ENCODE assay signal across 8 cellular contexts in genomic region chr1:146051853-146052676, GRCh38. TPM values are rescaled to one million over a fixed set of nuclear protein-coding genes. Genes with fewer than 3 reads are reported as not detected.
DNase-seq lines count a peak whose midpoint lies in the region; ATAC-seq and TF ChIP-seq lines count a peak whose summit lies in the region.
"Not testable (repeated sequence)": the region's sequence is repeated elsewhere in the genome, so short reads cannot be mapped to it uniquely, and the experiment has no call there.

No MANE protein-coding gene starts in this region.

- H3K27ac ChIP-seq in mammary epithelial cell (ENCODE audit: insufficient read depth, low read depth, low read length), result peak overlapping the region; percentile 61

- ATAC-seq in GM18858 (IDR thresholded peaks at IDR 0.05; ENCODE audit: unreplicated experiment) (peak; percentile 80), HG03135 (IDR thresholded peaks at IDR 0.05; ENCODE audit: unreplicated experiment) (peak; percentile 58), activated B cell treated with CpG ODN at 0.5 μM for 24 hours (ENCODE audit: low read depth) (peak; percentile 86)

- H3K4me2 ChIP-seq in mammary epithelial cell (ENCODE audit: insufficient read depth, low read depth, low read length) (peak overlapping the region; percentile 42), skeletal muscle satellite cell (ENCODE audit: low read length) (peak overlapping the region; percentile 74)

- H3K4me3 ChIP-seq in mammary epithelial cell (replicated peaks in 1 of 3; ENCODE audit: insufficient read depth in 1 of 3, low read depth in 2 of 3, low read length in 3 of 3), result peak overlapping the region; percentile 22 to 40 (median 38)
- peak overlapping the region; percentile 66 for H3K4me3 ChIP-seq in skeletal muscle satellite cell (ENCODE audit: low read length)

- DNase-seq in A172 (ENCODE audit: low spot score), result peak; percentile 99
- peak; percentile 93 for DNase-seq in NCI-H2227 (lab: John Stamatoyannopoulos, UW; ENCODE audit: unreplicated experiment)
- DNase-seq in activated B cell treated with CpG ODN at 0.5 μM for 24 hours, result peak; percentile 72
- DNase-seq in mammary epithelial cell, result peak; percentile 99
- peak; percentile 81 for DNase-seq in iPS-NIHi11 (ENCODE audit: low spot score)

- H4K20me1 ChIP-seq in mammary epithelial cell (ENCODE audit: insufficient read depth, low read length), result not testable (repeated sequence)

- not testable (repeated sequence) for H3K9me3 ChIP-seq in mammary epithelial cell (replicated peaks; ENCODE audit: insufficient read depth, low read length); skeletal muscle satellite cell (replicated peaks; ENCODE audit: low read length)

- TSS peak; percentile 97 for BruUV-seq in mammary epithelial cell (replicated peaks; lab: Mats Ljungman, UMichigan)

- 3% methylated on average over 23 of the region's 47 CpGs for WGBS in mammary epithelial cell (ENCODE audit: low coverage, missing lambda C conversion rate)

- intact Hi-C loops in activated B cell treated with CpG ODN at 0.5 μM for 24 hours (cut with micrococcal nuclease), result loop anchor here (1.0 kb wide), 1 partner anchor 14 kb away; no protein-coding TSS in a partner anchor
- intact Hi-C loops in mammary epithelial cell (cut with micrococcal nuclease), result loop anchor here (1.0 kb wide), 1 partner anchor 14 kb away; no protein-coding TSS in a partner anchor

- not testable (repeated sequence) for H3K27me3 Mint-ChIP-seq in activated B cell treated with CpG ODN at 0.5 μM for 24 hours

- H3K27me3 ChIP-seq in mammary epithelial cell (ENCODE audit: insufficient read depth, low read length); skeletal muscle satellite cell (ENCODE audit: control insufficient read depth, insufficient read depth, low read length): not testable (repeated sequence)

- H3K4me3 Mint-ChIP-seq in activated B cell treated with CpG ODN at 0.5 μM for 24 hours, result peak overlapping the region; percentile 89

- dilution Hi-C loops in mammary epithelial cell (cut with HindIII; ENCODE audit: low sequenced_read_pairs), result not testable (repeated sequence)

- H3K27ac Mint-ChIP-seq in activated B cell treated with CpG ODN at 0.5 μM for 24 hours, result peak overlapping the region; percentile 98

- in situ Hi-C loops in mammary epithelial cell (cut with MboI; ENCODE audit: low sequenced_read_pairs in 2 of 2), result not testable (repeated sequence)

- CTCF ChIA-PET in activated B cell treated with CpG ODN at 0.5 μM for 24 hours (lab: Charles Lee), result interaction anchor here (1.5 kb wide), 2 partner anchors 12 to 19 kb away, joined by 4 to 5 read pairs; no protein-coding TSS in a partner anchor
- CTCF ChIA-PET in mammary epithelial cell (lab: Charles Lee; ENCODE audit: low non-redundant PET), result not testable (repeated sequence)

- H3K9me3 Mint-ChIP-seq in activated B cell treated with CpG ODN at 0.5 μM for 24 hours, result not testable (repeated sequence)

- not testable (repeated sequence) for H3K36me3 ChIP-seq in mammary epithelial cell (ENCODE audit: insufficient read depth, low read length); skeletal muscle satellite cell (ENCODE audit: insufficient read depth, low read length)

- POLR2A ChIA-PET in activated B cell treated with CpG ODN at 0.5 μM for 24 hours (lab: Charles Lee), result interaction anchor here (0.6 to 8.4 kb wide), 29 partner anchors 9 to 1986 kb away, joined by 3 to 394 read pairs (median 8); partner anchors contain the start of genes ANKRD34A, LIX1L, NUDT17 and PEX11B

- not testable (repeated sequence) for H3K79me2 ChIP-seq in mammary epithelial cell (ENCODE audit: insufficient read depth, low read length)

- H3K9ac ChIP-seq in mammary epithelial cell (ENCODE audit: insufficient read depth, low read length) (peak overlapping the region; percentile 38), skeletal muscle satellite cell (ENCODE audit: low read depth, low read length) (peak overlapping the region; percentile 75)

- H3K4me1 ChIP-seq in mammary epithelial cell (ENCODE audit: insufficient read depth, low read length); skeletal muscle satellite cell (ENCODE audit: control insufficient read depth, insufficient read depth, low read length): not testable (repeated sequence)

- peak overlapping the region; percentile 64 for H2AFZ ChIP-seq in mammary epithelial cell (ENCODE audit: low read depth, low read length)

- H3K4me1 Mint-ChIP-seq in activated B cell treated with CpG ODN at 0.5 μM for 24 hours, result peaks cover 22% of the 10 kb centered on the region

- H3K36me3 Mint-ChIP-seq in activated B cell treated with CpG ODN at 0.5 μM for 24 hours (ENCODE audit: low read depth), result not testable (repeated sequence)

- TF ChIP-seq CTCF in activated B cell treated with CpG ODN at 0.5 μM for 24 hours (IDR thresholded peaks at IDR 0.05); mammary epithelial cell (conservative IDR thresholded peaks at IDR 0.05 in 1 of 2, IDR thresholded peaks at IDR 0.05 in 1 of 2; ENCODE audit: extremely low read depth in 1 of 2, insufficient read depth in 1 of 2, low read depth in 1 of 2, low read length in 2 of 2): not testable (repeated sequence)

RNA-seq across cellular contexts. Expression of gene HJV, which starts 30.5 kb away (rescaled TPM):
- not detected in 2 replicates for total RNA-seq in A172 (2014; rRNA removed; shearing (Covaris generic))
- total RNA-seq in activated B cell treated with CpG ODN at 0.5 μM for 24 hours (not detected in 2 replicates), mammary epithelial cell (not detected)
- polyA plus RNA-seq in mammary epithelial cell, result not detected
- not detected for polyA minus RNA-seq in mammary epithelial cell
- total RNA-seq in skeletal muscle satellite cell (2012; rRNA removed), result 2.2 TPM in 1 of 2 replicates, not detected in the other

RNA-seq across cellular contexts. Expression of gene TXNIP, which starts 55.7 kb away (rescaled TPM):
- total RNA-seq in A172 (2014; rRNA removed; shearing (Covaris generic)), result 14.1 and 14.4 TPM in 2 replicates
- total RNA-seq in activated B cell treated with CpG ODN at 0.5 μM for 24 hours (300 and 306 TPM in 2 replicates), mammary epithelial cell (100 to 1,000 TPM in 1 of 2 donors, 10 to 100 TPM in 1; 92.8 to 355 TPM)
- polyA plus RNA-seq in mammary epithelial cell, result 56.2 TPM
- polyA minus RNA-seq in mammary epithelial cell, result 73.1 TPM
- total RNA-seq in skeletal muscle satellite cell (2012; rRNA removed), result 139 and 159 TPM in 2 replicates

Comparison
In these comparisons a context has a peak if more than half of its experiments do, and no peak if none do; other contexts are left out.
1. Peak in every context shown above with its lines: DNase-seq, ATAC-seq, H3K4me3 ChIP-seq and H3K27ac ChIP-seq.